Comparison of ENCODE assay signal across 17 cellular contexts in genomic region chr22:35728639-35729308, GRCh38. TPM values are rescaled to one million over a fixed set of nuclear protein-coding genes. Genes with fewer than 3 reads are reported as not detected.
DNase-seq lines count a peak whose midpoint lies in the region; ATAC-seq lines count a peak whose summit lies in the region.
"Had no signal": no experiment of that assay in that cellular context is flagged by ENCODE, and none has a peak within 500 bp of the region (broad histone marks: within the 10 kb centered on the region; RNA-seq: fewer than 3 reads in every experiment).

No MANE protein-coding gene starts in this region.

- no peak for ATAC-seq in GM21515 (IDR thresholded peaks at IDR 0.05; ENCODE audit: unreplicated experiment)
- no peak for ATAC-seq in GM21423 (IDR thresholded peaks at IDR 0.05; ENCODE audit: unreplicated experiment)
- ATAC-seq: K562 had no signal

- DNase-seq in NCI-H1417 (lab: John Stamatoyannopoulos, UW) (peak in 2 of 3 experiments; percentile 4 to 51), NCI-H1417 treated with DMSO at 0.1 percent for 48 hours (lab: John Stamatoyannopoulos, UW) (no peak), NCI-H2081 treated with DMSO at 0.1 percent for 48 hours (lab: John Stamatoyannopoulos, UW) (peak; percentile 50), SHP77 (lab: John Stamatoyannopoulos, UW) (peak; percentile 84 to 91), mucosa of gallbladder (ENCODE audit: low spot score) (peak; percentile 90), pons (ENCODE audit: low spot score) (no peak)
- DNase-seq: 8988T; CD4-positive, CD25-positive, alpha-beta regulatory T cell; NCI-H446 treated with DMSO at 0.1 percent for 48 hours; occipital lobe had no signal

RNA-seq across cellular contexts. Expression of gene APOL5, which starts 11.1 kb away (rescaled TPM):
- total RNA-seq in mucosa of gallbladder: not detected
- total RNA-seq: activated CD8-positive, alpha-beta memory T cell treated with anti-CD3 and anti-CD28 coated beads for 36 hours; CD4-positive, CD25-positive, alpha-beta regulatory T cell; H4; K562; occipital lobe; SK-MEL-5; subcutaneous adipose tissue had no signal

Comparison
In these comparisons a context has a peak if more than half of its experiments do, and no peak if none do; other contexts are left out.
1. DNase-seq: peak in NCI-H1417 (2 of 3), NCI-H2081 treated with DMSO at 0.1 percent for 48 hours (single experiment), SHP77 (2 of 2) and mucosa of gallbladder (single experiment); none in NCI-H1417 treated with DMSO at 0.1 percent for 48 hours (single experiment) and pons (single experiment).